Comparison of ENCODE assay signal across 1 cellular context in the genomic region with DNA sequence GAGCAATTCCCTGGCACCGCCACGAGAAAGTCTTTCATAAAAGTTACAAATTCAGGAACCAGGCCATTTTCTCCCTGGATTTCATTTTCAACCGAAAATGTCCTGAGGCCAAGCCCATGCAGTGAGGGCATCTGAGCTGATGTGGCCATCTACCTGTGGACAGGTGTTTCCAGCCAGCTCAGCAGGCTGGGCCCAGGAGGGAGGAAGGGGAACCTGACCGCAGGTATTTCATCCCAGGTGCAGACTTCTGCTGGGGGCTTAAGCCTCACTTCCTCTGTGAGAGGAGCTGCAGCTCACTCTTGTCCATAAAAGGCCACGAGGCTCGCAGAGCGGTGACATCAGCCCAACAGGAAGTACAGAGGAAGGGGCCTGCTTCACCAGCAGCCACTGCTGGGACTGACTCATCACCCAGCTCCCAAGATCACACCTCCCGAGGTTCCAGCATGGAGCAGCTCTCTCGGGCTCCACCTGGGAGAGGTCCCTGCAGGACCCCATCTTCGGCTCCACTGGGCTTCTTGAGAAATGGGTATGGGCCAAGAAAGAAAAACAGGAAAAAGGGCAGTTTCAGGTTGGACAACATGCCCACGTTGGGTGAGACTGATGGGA.
A peak's percentile ranks its signal among the peaks of the same experiment; 100 is the strongest.
TF ChIP-seq lines count a peak whose summit lies in the region.

No MANE protein-coding gene starts in this region.

TF ChIP-seq in GM12878, 131 proteins besides CTCF, POLR2A, EP300 and RAD21 (continued from another document and continues in another):
- TF ChIP-seq MLLT1 (IDR thresholded peaks at IDR 0.05), result peak; percentile 58; the same call in 1 of the 2 replicates
- peak; percentile 68; the same call in 1 of the 2 replicates for TF ChIP-seq ZBED1 (IDR thresholded peaks at IDR 0.05; ENCODE audit: borderline replicate concordance)
- peak; percentile 74; the same call in 1 of the 2 replicates for TF ChIP-seq DPF2 (IDR thresholded peaks at IDR 0.05)
- 0 out of 2 replicates have a peak, but pooled peaks have one; percentile 56 for TF ChIP-seq MXI1 (IDR thresholded peaks at IDR 0.05; ENCODE audit: low read depth, low read length)
- TF ChIP-seq, protein P1, sequence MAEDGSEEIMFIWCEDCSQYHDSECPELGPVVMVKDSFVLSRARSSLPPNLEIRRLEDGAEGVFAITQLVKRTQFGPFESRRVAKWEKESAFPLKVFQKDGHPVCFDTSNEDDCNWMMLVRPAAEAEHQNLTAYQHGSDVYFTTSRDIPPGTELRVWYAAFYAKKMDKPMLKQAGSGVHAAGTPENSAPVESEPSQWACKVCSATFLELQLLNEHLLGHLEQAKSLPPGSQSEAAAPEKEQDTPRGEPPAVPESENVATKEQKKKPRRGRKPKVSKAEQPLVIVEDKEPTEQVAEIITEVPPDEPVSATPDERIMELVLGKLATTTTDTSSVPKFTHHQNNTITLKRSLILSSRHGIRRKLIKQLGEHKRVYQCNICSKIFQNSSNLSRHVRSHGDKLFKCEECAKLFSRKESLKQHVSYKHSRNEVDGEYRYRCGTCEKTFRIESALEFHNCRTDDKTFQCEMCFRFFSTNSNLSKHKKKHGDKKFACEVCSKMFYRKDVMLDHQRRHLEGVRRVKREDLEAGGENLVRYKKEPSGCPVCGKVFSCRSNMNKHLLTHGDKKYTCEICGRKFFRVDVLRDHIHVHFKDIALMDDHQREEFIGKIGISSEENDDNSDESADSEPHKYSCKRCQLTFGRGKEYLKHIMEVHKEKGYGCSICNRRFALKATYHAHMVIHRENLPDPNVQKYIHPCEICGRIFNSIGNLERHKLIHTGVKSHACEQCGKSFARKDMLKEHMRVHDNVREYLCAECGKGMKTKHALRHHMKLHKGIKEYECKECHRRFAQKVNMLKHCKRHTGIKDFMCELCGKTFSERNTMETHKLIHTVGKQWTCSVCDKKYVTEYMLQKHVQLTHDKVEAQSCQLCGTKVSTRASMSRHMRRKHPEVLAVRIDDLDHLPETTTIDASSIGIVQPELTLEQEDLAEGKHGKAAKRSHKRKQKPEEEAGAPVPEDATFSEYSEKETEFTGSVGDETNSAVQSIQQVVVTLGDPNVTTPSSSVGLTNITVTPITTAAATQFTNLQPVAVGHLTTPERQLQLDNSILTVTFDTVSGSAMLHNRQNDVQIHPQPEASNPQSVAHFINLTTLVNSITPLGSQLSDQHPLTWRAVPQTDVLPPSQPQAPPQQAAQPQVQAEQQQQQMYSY (CRISPR knock-in tag; IDR thresholded peaks at IDR 0.05), result 0 out of 2 replicates have a peak, but pooled peaks have one; percentile 12
- TF ChIP-seq, protein P2, sequence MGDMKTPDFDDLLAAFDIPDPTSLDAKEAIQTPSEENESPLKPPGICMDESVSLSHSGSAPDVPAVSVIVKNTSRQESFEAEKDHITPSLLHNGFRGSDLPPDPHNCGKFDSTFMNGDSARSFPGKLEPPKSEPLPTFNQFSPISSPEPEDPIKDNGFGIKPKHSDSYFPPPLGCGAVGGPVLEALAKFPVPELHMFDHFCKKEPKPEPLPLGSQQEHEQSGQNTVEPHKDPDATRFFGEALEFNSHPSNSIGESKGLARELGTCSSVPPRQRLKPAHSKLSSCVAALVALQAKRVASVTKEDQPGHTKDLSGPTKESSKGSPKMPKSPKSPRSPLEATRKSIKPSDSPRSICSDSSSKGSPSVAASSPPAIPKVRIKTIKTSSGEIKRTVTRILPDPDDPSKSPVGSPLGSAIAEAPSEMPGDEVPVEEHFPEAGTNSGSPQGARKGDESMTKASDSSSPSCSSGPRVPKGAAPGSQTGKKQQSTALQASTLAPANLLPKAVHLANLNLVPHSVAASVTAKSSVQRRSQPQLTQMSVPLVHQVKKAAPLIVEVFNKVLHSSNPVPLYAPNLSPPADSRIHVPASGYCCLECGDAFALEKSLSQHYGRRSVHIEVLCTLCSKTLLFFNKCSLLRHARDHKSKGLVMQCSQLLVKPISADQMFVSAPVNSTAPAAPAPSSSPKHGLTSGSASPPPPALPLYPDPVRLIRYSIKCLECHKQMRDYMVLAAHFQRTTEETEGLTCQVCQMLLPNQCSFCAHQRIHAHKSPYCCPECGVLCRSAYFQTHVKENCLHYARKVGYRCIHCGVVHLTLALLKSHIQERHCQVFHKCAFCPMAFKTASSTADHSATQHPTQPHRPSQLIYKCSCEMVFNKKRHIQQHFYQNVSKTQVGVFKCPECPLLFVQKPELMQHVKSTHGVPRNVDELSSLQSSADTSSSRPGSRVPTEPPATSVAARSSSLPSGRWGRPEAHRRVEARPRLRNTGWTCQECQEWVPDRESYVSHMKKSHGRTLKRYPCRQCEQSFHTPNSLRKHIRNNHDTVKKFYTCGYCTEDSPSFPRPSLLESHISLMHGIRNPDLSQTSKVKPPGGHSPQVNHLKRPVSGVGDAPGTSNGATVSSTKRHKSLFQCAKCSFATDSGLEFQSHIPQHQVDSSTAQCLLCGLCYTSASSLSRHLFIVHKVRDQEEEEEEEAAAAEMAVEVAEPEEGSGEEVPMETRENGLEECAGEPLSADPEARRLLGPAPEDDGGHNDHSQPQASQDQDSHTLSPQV (IDR thresholded peaks at IDR 0.05), result peak; percentile 54; the same call in 1 of the 2 replicates
- TF ChIP-seq EED (IDR thresholded peaks at IDR 0.05; ENCODE audit: low read depth), result peak; percentile 95
- peak; percentile 69; the same call in 1 of the 2 replicates for TF ChIP-seq TAF1 (IDR thresholded peaks at IDR 0.05; ENCODE audit: borderline replicate concordance, low read depth, low read length)
- peak; percentile 89 for TF ChIP-seq RUNX3 (IDR thresholded peaks at IDR 0.05; ENCODE audit: low read length)
- TF ChIP-seq, protein P3, sequence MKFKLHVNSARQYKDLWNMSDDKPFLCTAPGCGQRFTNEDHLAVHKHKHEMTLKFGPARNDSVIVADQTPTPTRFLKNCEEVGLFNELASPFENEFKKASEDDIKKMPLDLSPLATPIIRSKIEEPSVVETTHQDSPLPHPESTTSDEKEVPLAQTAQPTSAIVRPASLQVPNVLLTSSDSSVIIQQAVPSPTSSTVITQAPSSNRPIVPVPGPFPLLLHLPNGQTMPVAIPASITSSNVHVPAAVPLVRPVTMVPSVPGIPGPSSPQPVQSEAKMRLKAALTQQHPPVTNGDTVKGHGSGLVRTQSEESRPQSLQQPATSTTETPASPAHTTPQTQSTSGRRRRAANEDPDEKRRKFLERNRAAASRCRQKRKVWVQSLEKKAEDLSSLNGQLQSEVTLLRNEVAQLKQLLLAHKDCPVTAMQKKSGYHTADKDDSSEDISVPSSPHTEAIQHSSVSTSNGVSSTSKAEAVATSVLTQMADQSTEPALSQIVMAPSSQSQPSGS (IDR thresholded peaks at IDR 0.05; ENCODE audit: low read length), result peak; percentile 79; the same call in 1 of the 2 replicates
- 0 out of 2 replicates have a peak, but pooled peaks have one; percentile 39 for TF ChIP-seq IRF4 (IDR thresholded peaks at IDR 0.05; ENCODE audit: low read depth, low read length)
- peak; percentile 15 for TF ChIP-seq SMAD1 (IDR thresholded peaks at IDR 0.05; ENCODE audit: low read depth, partially characterized antibody)
- peak; percentile 93 to 94 for TF ChIP-seq IKZF2 (IDR thresholded peaks at IDR 0.05)
- peak; percentile 21 for TF ChIP-seq SP1 (IDR thresholded peaks at IDR 0.05; ENCODE audit: low read depth, low read length)
- TF ChIP-seq RELB (IDR thresholded peaks at IDR 0.05; ENCODE audit: low read depth), result peak; percentile 83
- TF ChIP-seq BHLHE40 (IDR thresholded peaks at IDR 0.05; ENCODE audit: borderline replicate concordance in 1 of 2, low read depth in 2 of 2, low read length in 1 of 2), result peak in 1 of 2 experiments; percentile 34; a peak in 1 of 4 replicates
- TF ChIP-seq USF2 (IDR thresholded peaks at IDR 0.05; ENCODE audit: borderline replicate concordance, low read depth, low read length), result no peak
- TF ChIP-seq NFXL1 (IDR thresholded peaks at IDR 0.05; ENCODE audit: borderline replicate concordance), result no peak
- TF ChIP-seq, protein P4, sequence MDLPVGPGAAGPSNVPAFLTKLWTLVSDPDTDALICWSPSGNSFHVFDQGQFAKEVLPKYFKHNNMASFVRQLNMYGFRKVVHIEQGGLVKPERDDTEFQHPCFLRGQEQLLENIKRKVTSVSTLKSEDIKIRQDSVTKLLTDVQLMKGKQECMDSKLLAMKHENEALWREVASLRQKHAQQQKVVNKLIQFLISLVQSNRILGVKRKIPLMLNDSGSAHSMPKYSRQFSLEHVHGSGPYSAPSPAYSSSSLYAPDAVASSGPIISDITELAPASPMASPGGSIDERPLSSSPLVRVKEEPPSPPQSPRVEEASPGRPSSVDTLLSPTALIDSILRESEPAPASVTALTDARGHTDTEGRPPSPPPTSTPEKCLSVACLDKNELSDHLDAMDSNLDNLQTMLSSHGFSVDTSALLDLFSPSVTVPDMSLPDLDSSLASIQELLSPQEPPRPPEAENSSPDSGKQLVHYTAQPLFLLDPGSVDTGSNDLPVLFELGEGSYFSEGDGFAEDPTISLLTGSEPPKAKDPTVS (IDR thresholded peaks at IDR 0.05; ENCODE audit: low read depth, low read length), result no peak
- TF ChIP-seq, protein P5, sequence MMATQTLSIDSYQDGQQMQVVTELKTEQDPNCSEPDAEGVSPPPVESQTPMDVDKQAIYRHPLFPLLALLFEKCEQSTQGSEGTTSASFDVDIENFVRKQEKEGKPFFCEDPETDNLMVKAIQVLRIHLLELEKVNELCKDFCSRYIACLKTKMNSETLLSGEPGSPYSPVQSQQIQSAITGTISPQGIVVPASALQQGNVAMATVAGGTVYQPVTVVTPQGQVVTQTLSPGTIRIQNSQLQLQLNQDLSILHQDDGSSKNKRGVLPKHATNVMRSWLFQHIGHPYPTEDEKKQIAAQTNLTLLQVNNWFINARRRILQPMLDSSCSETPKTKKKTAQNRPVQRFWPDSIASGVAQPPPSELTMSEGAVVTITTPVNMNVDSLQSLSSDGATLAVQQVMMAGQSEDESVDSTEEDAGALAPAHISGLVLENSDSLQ (IDR thresholded peaks at IDR 0.05), result 0 out of 2 replicates have a peak, but pooled peaks have one; percentile 15
- peak; percentile 33 for TF ChIP-seq RELA (IDR thresholded peaks at IDR 0.05; ENCODE audit: borderline replicate concordance, partially characterized antibody)
- no peak for TF ChIP-seq ESRRA (IDR thresholded peaks at IDR 0.05; ENCODE audit: low read length)
- 0 out of 2 replicates have a peak, but pooled peaks have one; percentile 38 for TF ChIP-seq YY1 (IDR thresholded peaks at IDR 0.05; ENCODE audit: low read depth, low read length)
- TF ChIP-seq ZZZ3 (IDR thresholded peaks at IDR 0.05; ENCODE audit: control insufficient read depth, insufficient read length, low read depth), result no peak
- TF ChIP-seq CREB1 (IDR thresholded peaks at IDR 0.05; ENCODE audit: low read depth), result peak; percentile 86
- TF ChIP-seq POU2F2 (IDR thresholded peaks at IDR 0.05; ENCODE audit: borderline replicate concordance, low read depth, low read length), result no peak
- TF ChIP-seq NFIC (IDR thresholded peaks at IDR 0.05; ENCODE audit: low read depth, low read length), result peak; percentile 76; the same call in 1 of the 2 replicates
- TF ChIP-seq REST (IDR thresholded peaks at IDR 0.05; ENCODE audit: low read depth, low read length), result no peak
- no peak for TF ChIP-seq HDAC2 (IDR thresholded peaks at IDR 0.05)
- no peak for TF ChIP-seq SIN3A (IDR thresholded peaks at IDR 0.05; ENCODE audit: low read depth, low read length)
- TF ChIP-seq TCF7 (IDR thresholded peaks at IDR 0.05; ENCODE audit: borderline replicate concordance), result no peak
- TF ChIP-seq MYC (IDR thresholded peaks at IDR 0.05; ENCODE audit: insufficient read depth, insufficient read length, insufficient replicate concordance, low read length, severe bottlenecking), result no peak
- peak; percentile 94 for TF ChIP-seq ATF7 (IDR thresholded peaks at IDR 0.05; ENCODE audit: low read depth)
